24 cellular contexts compared by ENCODE assay signal in genomic region chr12:124844411-124845397, GRCh38. TPM values are rescaled to one million over a fixed set of nuclear protein-coding genes. Genes with fewer than 3 reads are reported as not detected.
DNase-seq lines count a peak whose midpoint lies in the region; ATAC-seq and TF ChIP-seq lines count a peak whose summit lies in the region.
"Had no signal": no experiment of that assay in that cellular context is flagged by ENCODE, and none has a peak within 500 bp of the region (broad histone marks: within the 10 kb centered on the region; RNA-seq: fewer than 3 reads in every experiment).

No MANE protein-coding gene starts in this region.

- ATAC-seq in GM21390 (IDR thresholded peaks at IDR 0.05; ENCODE audit: unreplicated experiment), result no peak
- ATAC-seq: A549 had no signal

- peaks cover 1% of the 10 kb centered on the region for H3K27me3 Mint-ChIP-seq in endodermal cell (ENCODE audit: insufficient read depth)
- H3K27me3 Mint-ChIP-seq: CD4-positive, alpha-beta memory T cell had no signal

- no peak overlapping the region for H3K4me3 Mint-ChIP-seq in endodermal cell
- H3K4me3 Mint-ChIP-seq: CD4-positive, alpha-beta memory T cell had no signal

- no peaks in the 10 kb centered on the region for H3K4me1 ChIP-seq in HEK293 (ENCODE audit: control insufficient read depth, insufficient read depth, low read length)
- H3K4me1 ChIP-seq in adrenal gland (replicated peaks in 1 of 2), result peaks cover 57 to 77% of the 10 kb centered on the region in 2 donors
- no peaks in the 10 kb centered on the region for H3K4me1 ChIP-seq in endodermal cell (ENCODE audit: control insufficient read depth, insufficient read depth, low read length)

- peaks cover 8% of the 10 kb centered on the region for H3K36me3 Mint-ChIP-seq in endodermal cell (ENCODE audit: low read depth)
- H3K36me3 Mint-ChIP-seq: CD4-positive, alpha-beta memory T cell had no signal

- TF ChIP-seq POLR2A in adrenal gland (IDR thresholded peaks at IDR 0.05), result no peak

- no peak overlapping the region for H3K27ac ChIP-seq in HEK293 (ENCODE audit: extremely low read depth, low read depth, low read length)
- H3K27ac ChIP-seq in adrenal gland, result peak overlapping the region; percentile 22 to 93 (median 84)
- no peak overlapping the region for H3K27ac ChIP-seq in endodermal cell (ENCODE audit: low read depth, low read length)
- H3K27ac ChIP-seq: SK-N-MC had no signal

- CTCF ChIA-PET in HEK293 (lab: Yijun Ruan, JAX), result interaction anchor here (0.7 kb wide), 1 partner anchor 11 kb away, joined by 3 read pairs; no protein-coding TSS in a partner anchor

- no peak overlapping the region for H3K9ac ChIP-seq in endodermal cell (ENCODE audit: extremely low read depth, low read length, poor library complexity, severe bottlenecking)

- 65 to 75% (median 71%) methylated on average over 31 to 37 of the region's 37 CpGs for whole genome bisulfite sequencing in adrenal gland, 4 donors
- 94% methylated on average over 32 to 37 of the region's 37 CpGs for WGBS in endodermal cell (ENCODE audit: insufficient coverage in 1 of 2, insufficient read length in 1 of 2), 2 experiments

- intact Hi-C loops in adrenal gland (cut with DNase I), result no loop called here

- H3K9me3 Mint-ChIP-seq in endodermal cell, result no peaks in the 10 kb centered on the region

- no peak overlapping the region for H3K27ac Mint-ChIP-seq in endodermal cell
- H3K27ac Mint-ChIP-seq: CD4-positive, alpha-beta memory T cell had no signal

- TF ChIP-seq CTCF in HEK293 (tag by site-specific recombination; IDR thresholded peaks at IDR 0.05) (no peak), adrenal gland (IDR thresholded peaks at IDR 0.05) (no peak), endodermal cell (conservative IDR thresholded peaks at IDR 0.05) (no peak), retinal pigment epithelial cell (conservative IDR thresholded peaks at IDR 0.05; ENCODE audit: low read depth, low read length) (no peak)

- peaks cover 27% of the 10 kb centered on the region for H3K4me1 Mint-ChIP-seq in endodermal cell
- H3K4me1 Mint-ChIP-seq: CD4-positive, alpha-beta memory T cell had no signal

- H3K9me3 ChIP-seq in HEK293 (ENCODE audit: control insufficient read depth, insufficient read depth, low read depth, low read length) (no peaks in the 10 kb centered on the region), adrenal gland (replicated peaks in 1 of 3) (no peaks in the 10 kb centered on the region), endodermal cell (ENCODE audit: control insufficient read depth, low read length) (no peaks in the 10 kb centered on the region)
- H3K9me3 ChIP-seq: A549, MG63 had no signal

- H3K4me3 ChIP-seq in HEK293 (ENCODE audit: low read depth, low read length), result no peak overlapping the region
- no peak overlapping the region for H3K4me3 ChIP-seq in adrenal gland
- H3K4me3 ChIP-seq in endodermal cell (ENCODE audit: low read length), result no peak overlapping the region
- H3K4me3 ChIP-seq in retinal pigment epithelial cell (ENCODE audit: low read length), result no peak overlapping the region
- H3K4me3 ChIP-seq: A549, MG63, SK-N-MC had no signal

- H3K27me3 ChIP-seq in adrenal gland (no peaks in the 10 kb centered on the region), endodermal cell (ENCODE audit: control insufficient read depth, insufficient read depth, low read length, poor library complexity, severe bottlenecking) (no peaks in the 10 kb centered on the region)
- H3K27me3 ChIP-seq: MG63 had no signal

- DNase-seq in adrenal gland (no peak), endodermal cell (peak; percentile 50), retinal pigment epithelial cell (ENCODE audit: low read depth) (peak; percentile 66), GM03348 (ENCODE audit: low spot score) (no peak), NCI-H2227 (lab: John Stamatoyannopoulos, UW; ENCODE audit: unreplicated experiment) (no peak)
- DNase-seq: C1 segment of cervical spinal cord; CD4-positive, alpha-beta memory T cell; COR-L47; DMS79; EL; GDM1; H7; IMR-90; KG1; MG63; NCI-H2029; NCI-H345; NCI-H510A treated with DMSO at 0.1 percent for 48 hours; SIG-M5; SW 1271 had no signal

- POLR2A ChIA-PET in HEK293 (lab: Yijun Ruan, JAX), result no interaction called here

- H3K36me3 ChIP-seq in HEK293 (ENCODE audit: control insufficient read depth in 2 of 2, insufficient read depth in 1 of 2, low read length in 2 of 2) (no peaks in the 10 kb centered on the region), adrenal gland (replicated peaks in 1 of 2) (no peaks in the 10 kb centered on the region), endodermal cell (ENCODE audit: control insufficient read depth, insufficient read depth, low read length) (no peaks in the 10 kb centered on the region)
- H3K36me3 ChIP-seq: MG63 had no signal

TF ChIP-seq in HEK293, 187 proteins besides CTCF, POLR2A, EP300 and RAD21:
- peak; percentile 81 for TF ChIP-seq ZNF600 (tag by site-specific recombination; IDR thresholded peaks at IDR 0.05)
- no peak for TF ChIP-seq ZNF335 (tag by site-specific recombination; conservative IDR thresholded peaks at IDR 0.05)

RNA-seq across cellular contexts. Expression of gene SCARB1, which starts 19.0 kb away (rescaled TPM):
- total RNA-seq in adrenal gland, result 1,000 to 10,000 TPM in 5 of 8 donors, 100 to 1,000 TPM in 3; 646 to 8,580 (median 1,325) TPM
- 1,000 to 10,000 TPM in 2 of 3 donors, 100 to 1,000 TPM in 1; 213 to 5,784 (median 1,664) TPM for polyA plus RNA-seq in adrenal gland
- total RNA-seq in endodermal cell, result 10 to 100 TPM; 33.0 to 36.2 TPM
- 26.1 TPM for polyA plus RNA-seq in endodermal cell (2013, experiment 1 of 2)
- polyA plus RNA-seq in endodermal cell (2013, experiment 2 of 2), result 30.2 TPM

Comparison
In these comparisons a context has a peak if more than half of its experiments do, and no peak if none do; other contexts are left out.
1. H3K27ac ChIP-seq: peak in adrenal gland (5 of 5); none in HEK293 (single experiment) and endodermal cell (single experiment).
2. DNase-seq: peak in endodermal cell (single experiment) and retinal pigment epithelial cell (single experiment); none in adrenal gland (0 of 7), GM03348 (single experiment) and NCI-H2227 (single experiment).
3. RNA of gene SCARB1, which starts 19.0 kb away (total RNA-seq): 646 to 8,580 TPM in adrenal gland; 33.0 to 36.2 TPM in endodermal cell; every median in the first group is over 10 times any median in the second.